ENCODE assay signal across 2 cellular contexts in the genomic region with DNA sequence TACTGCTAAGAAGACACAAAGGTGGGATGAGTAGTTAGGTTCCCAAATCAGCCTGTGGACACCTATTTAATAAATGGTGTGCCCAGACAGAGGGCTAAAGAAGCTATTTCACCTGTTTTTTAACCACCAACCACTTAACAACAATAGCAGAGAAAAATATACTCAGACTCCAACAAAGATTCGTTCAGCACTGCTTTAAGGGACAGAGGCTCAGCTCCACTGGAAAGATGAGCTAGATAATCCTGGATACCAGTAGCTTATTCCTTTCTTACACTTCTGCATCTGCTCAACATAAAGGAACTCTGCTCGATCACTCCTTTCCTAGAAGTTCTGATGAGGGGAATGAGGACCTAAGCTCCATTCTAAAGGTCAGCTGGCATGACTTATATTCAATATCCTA.
TF ChIP-seq lines count a peak whose summit lies in the region.

No MANE protein-coding gene starts in this region.

TF ChIP-seq in SK-N-SH, 30 proteins besides CTCF, POLR2A, EP300 and RAD21:
- TF ChIP-seq REST (IDR thresholded peaks at IDR 0.05; ENCODE audit: low read depth, low read length) (peak; percentile 56; the same call in 1 of the 2 replicates), GABPA (IDR thresholded peaks at IDR 0.05; ENCODE audit: low read depth) (no peak), CHD2 (IDR thresholded peaks at IDR 0.05; ENCODE audit: low read length, partially characterized antibody) (no peak)

TF ChIP-seq in SK-N-SH treated with all-trans-retinoic acid at 6 μM for 48 hours, 23 proteins besides CTCF, POLR2A, EP300 and RAD21 (continued from another document):
- TF ChIP-seq PATZ1 (CRISPR knock-in tag; IDR thresholded peaks at IDR 0.05; ENCODE audit: borderline replicate concordance), result no peak
- TF ChIP-seq PPARA (CRISPR knock-in tag; IDR thresholded peaks at IDR 0.05; ENCODE audit: borderline replicate concordance), result no peak
- no peak for TF ChIP-seq CSRNP3 (CRISPR knock-in tag; IDR thresholded peaks at IDR 0.05)
- TF ChIP-seq ZNF565 (CRISPR knock-in tag; conservative IDR thresholded peaks at IDR 0.05; ENCODE audit: low read depth), result no peak
- no peak for TF ChIP-seq SNAI2 (CRISPR knock-in tag; IDR thresholded peaks at IDR 0.05)
- no peak for TF ChIP-seq ZFP30 (CRISPR knock-in tag; IDR thresholded peaks at IDR 0.05)
TF ChIP-seq in SK-N-SH treated with all-trans-retinoic acid at 6 μM for 48 hours: peak in this region for 0.
